Comparison of ENCODE assay signal across 11 cellular contexts in the genomic region with DNA sequence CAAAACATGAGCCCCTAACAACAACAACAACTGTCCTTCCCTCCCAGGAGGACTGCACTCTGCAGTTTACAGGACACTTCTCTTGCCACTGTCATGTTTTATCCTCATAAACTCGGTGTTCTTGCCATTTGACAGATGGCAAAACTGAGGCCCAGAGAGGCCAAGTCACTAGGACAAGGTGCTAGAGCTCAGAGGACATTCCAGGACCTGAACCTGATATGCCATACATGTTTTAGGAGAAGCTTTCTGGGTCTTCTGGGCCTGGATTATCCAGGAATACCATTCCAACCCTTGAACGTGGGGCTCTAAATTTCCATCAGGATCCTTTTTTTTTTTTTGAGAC. TPM values are rescaled to one million over a fixed set of nuclear protein-coding genes. Genes with fewer than 3 reads are reported as not detected.
DNase-seq lines count a peak whose midpoint lies in the region; ATAC-seq, FAIRE-seq and TF ChIP-seq lines count a peak whose summit lies in the region.
"Had no signal": no experiment of that assay in that cellular context is flagged by ENCODE, and none has a peak within 500 bp of the region (broad histone marks: within the 10 kb centered on the region; RNA-seq: fewer than 3 reads in every experiment).

No MANE protein-coding gene starts in this region.

- H3K4me1 ChIP-seq in A673 (ENCODE audit: insufficient read depth, low read length, poor library complexity, severe bottlenecking) (peaks cover 20% of the 10 kb centered on the region), adipocyte (ENCODE audit: control insufficient read depth, insufficient read depth, low read length) (peaks cover 16% of the 10 kb centered on the region), pancreas (peaks cover 0 to 16% (median 0%) of the 10 kb centered on the region in 3 donors)

- no peaks in the 10 kb centered on the region for H3K9me3 ChIP-seq in A673 (ENCODE audit: low read depth, low read length, poor library complexity, severe bottlenecking)
- H3K9me3 ChIP-seq in adipocyte (ENCODE audit: control insufficient read depth, low read length) = no peaks in the 10 kb centered on the region
- no peaks in the 10 kb centered on the region for H3K9me3 ChIP-seq in pancreas

- H3K36me3 ChIP-seq in A673 (ENCODE audit: insufficient read depth, low read length, poor library complexity, severe bottlenecking) (no peaks in the 10 kb centered on the region), adipocyte (ENCODE audit: control insufficient read depth, insufficient read depth, low read length, severe bottlenecking) (no peaks in the 10 kb centered on the region), pancreas (no peaks in the 10 kb centered on the region)

- TF ChIP-seq CTCF in A673 (conservative IDR thresholded peaks at IDR 0.05; ENCODE audit: low read depth, low read length) (no peak), foreskin fibroblast (IDR thresholded peaks at IDR 0.05; ENCODE audit: low read depth, low read length) (no peak), pancreas (IDR thresholded peaks at IDR 0.05) (no peak), GM10266 (IDR thresholded peaks at IDR 0.05; ENCODE audit: control insufficient read depth, insufficient read depth, low read depth, missing control alignments) (no peak)

- no peak for ATAC-seq in pancreas

- CTCF ChIA-PET in A673 (lab: Charles Lee) = interaction anchor here (0.7 kb wide), 1 partner anchor 371 kb away, joined by 4 read pairs; no protein-coding TSS in a partner anchor

- POLR2A ChIA-PET in A673 (lab: Charles Lee; ENCODE audit: low non-redundant PET) = no interaction called here

- no peaks in the 10 kb centered on the region for H3K27me3 ChIP-seq in A673 (replicated peaks; ENCODE audit: insufficient read depth, low read depth, low read length, poor library complexity)
- H3K27me3 ChIP-seq in adipocyte (replicated peaks; ENCODE audit: control insufficient read depth, insufficient read depth, low read length) = no peaks in the 10 kb centered on the region
- no peaks in the 10 kb centered on the region for H3K27me3 ChIP-seq in pancreas

- peak overlapping the region; percentile 72 for H3K9ac ChIP-seq in adipocyte (ENCODE audit: low read length)

- H3K27ac ChIP-seq in A673 (ENCODE audit: low read depth, low read length, poor library complexity, severe bottlenecking) = peak overlapping the region; percentile 63
- peak overlapping the region; percentile 65 to 87 (median 76) for H3K27ac ChIP-seq in pancreas

- H3K4me3 ChIP-seq in A673 (ENCODE audit: low read depth, low read length, poor library complexity, severe bottlenecking) (no peak overlapping the region), adipocyte (ENCODE audit: low read length) (peak overlapping the region; percentile 72), foreskin fibroblast (ENCODE audit: low read depth in 1 of 2, low read length in 2 of 2) (peak overlapping the region; percentile 4 to 42), pancreas (peak overlapping the region in 1 of 4 donors; percentile 40)

- DNase-seq in A673 (ENCODE audit: low spot score) (no peak), adipocyte (ENCODE audit: low read depth) (no peak), foreskin fibroblast (no peak), pancreas (no peak), NCI-H2029 (lab: John Stamatoyannopoulos, UW) (no peak), SIG-M5 treated with dmso at 0.1 percent for 504 hours (lab: John Stamatoyannopoulos, UW; ENCODE audit: unreplicated experiment) (no peak), GM10266 (ENCODE audit: extremely low spot score) (no peak), NCI-H2107 (lab: John Stamatoyannopoulos, UW) (no peak)
- DNase-seq: activated CD4-positive, alpha-beta T cell treated with anti-CD3 and anti-CD28 coated beads, Interleukin-2, amount 10 ng/mL, durations not matched to agents 24 days and 14 days; effector memory CD4-positive, alpha-beta T cell; Kasumi-1 had no signal

- 87 to 92% methylated on average over 2 of the region's 2 CpGs for WGBS in pancreas, 2 donors

- FAIRE-seq in pancreas (lab: Jason Lieb, UNC) = no peak

- BruUV-seq in A673 (replicated peaks; lab: Mats Ljungman, UMichigan) = no TSS peak

- intact Hi-C loops in A673 (cut with micrococcal nuclease; ENCODE audit: unreplicated experiment) = no loop called here
- intact Hi-C loops in pancreas (cut with DNase I) = no loop called here

RNA-seq across cellular contexts. Expression of gene TENT5B, which starts 19.4 kb away (rescaled TPM):
- total RNA-seq in A673 (2021) (1.2 and 1.6 TPM in 2 replicates), pancreas (1 to 10 TPM in 1 of 6 donors, under 1 TPM in 5; 0.08 to 2.0 (median 0.61) TPM)
- polyA plus RNA-seq in pancreas = 1 to 10 TPM; 1.3 to 3.3 TPM
- total RNA-seq: activated CD4-positive, alpha-beta T cell treated with anti-CD3 and anti-CD28 coated beads, Interleukin-2, amount 10 ng/mL, durations not matched to agents 24 days and 14 days had no signal

RNA-seq across cellular contexts. Expression of gene TRNP1, which starts 38.6 kb away (rescaled TPM):
- total RNA-seq in A673 (2021) = 1.0 and 1.4 TPM in 2 replicates
- total RNA-seq in pancreas = 10 to 100 TPM; 10.4 to 36.8 (median 18.4) TPM
- 10 to 100 TPM; 42.1 to 48.2 TPM for polyA plus RNA-seq in pancreas
